Comparison of ENCODE assay signal across 21 cellular contexts in genomic region chr2:164890533-164890932, GRCh38. TPM values are rescaled to one million over a fixed set of nuclear protein-coding genes. Genes with fewer than 3 reads are reported as not detected.
A peak's percentile ranks its signal among the peaks of the same experiment; 100 is the strongest.
DNase-seq lines count a peak whose midpoint lies in the region; ATAC-seq, FAIRE-seq and TF ChIP-seq lines count a peak whose summit lies in the region.
"Had no signal": no experiment of that assay in that cellular context is flagged by ENCODE, and none has a peak within 500 bp of the region (broad histone marks: within the 10 kb centered on the region; RNA-seq: fewer than 3 reads in every experiment).

No MANE protein-coding gene starts in this region.

- H3K4me1 ChIP-seq in DND-41 (ENCODE audit: insufficient read depth, low read length) (peaks cover 9% of the 10 kb centered on the region), PC-3 (ENCODE audit: insufficient read depth, low read length) (no peaks in the 10 kb centered on the region)
- H3K4me1 ChIP-seq: psoas muscle had no signal

- BruUV-seq in PC-3 (replicated peaks; lab: Mats Ljungman, UMichigan): no TSS peak

- H3K27ac ChIP-seq in DND-41 (ENCODE audit: low read length) (no peak overlapping the region), brain microvascular endothelial cell (peak overlapping the region; percentile 12), PC-3 (ENCODE audit: low read length) (no peak overlapping the region)
- H3K27ac ChIP-seq: body of pancreas, esophagus muscularis mucosa, psoas muscle had no signal

- H3K9me3 Mint-ChIP-seq in osteocyte (ENCODE audit: unreplicated experiment): no peaks in the 10 kb centered on the region

- H3K79me2 ChIP-seq in DND-41 (ENCODE audit: insufficient read depth, low read length) (no peaks in the 10 kb centered on the region), PC-3 (ENCODE audit: low read length) (no peaks in the 10 kb centered on the region)

- no peak for TF ChIP-seq CTCF in DND-41 (IDR thresholded peaks at IDR 0.05; ENCODE audit: borderline replicate concordance, extremely low read depth, low read length, poor library complexity, severe bottlenecking)
- no peak for TF ChIP-seq CTCF in brain microvascular endothelial cell (IDR thresholded peaks at IDR 0.05; ENCODE audit: low read depth, low read length, missing control alignments)
- no peak for TF ChIP-seq CTCF in osteocyte (IDR thresholded peaks at IDR 0.05)
- no peak for TF ChIP-seq CTCF in PC-3 (conservative IDR thresholded peaks at IDR 0.05; ENCODE audit: low read depth, low read length)

- H3K9me2 ChIP-seq in PC-3 (replicated peaks; ENCODE audit: low read length): no peaks in the 10 kb centered on the region

- in situ Hi-C loops in brain microvascular endothelial cell (cut with HindIII; ENCODE audit: low pct_ligation_motif_present, low sequenced_read_pairs): no loop called here

- TF ChIP-seq POLR2A in GM12891 (IDR thresholded peaks at IDR 0.05; ENCODE audit: low read depth, low read length): no peak

- FAIRE-seq in GM12891 (lab: Jason Lieb, UNC): no peak

- CTCF ChIA-PET in PC-3 (lab: Charles Lee): no interaction called here

- no peak overlapping the region for H3K4me3 ChIP-seq in DND-41 (ENCODE audit: low read depth in 1 of 2, low read length in 2 of 2)
- no peak overlapping the region for H3K4me3 ChIP-seq in brain microvascular endothelial cell (ENCODE audit: low read depth, low read length)
- no peak overlapping the region for H3K4me3 ChIP-seq in PC-3 (ENCODE audit: low read length)
- H3K4me3 ChIP-seq: body of pancreas, dorsolateral prefrontal cortex, esophagus muscularis mucosa, heart left ventricle, psoas muscle had no signal

- no peak overlapping the region for H3K4me3 Mint-ChIP-seq in osteocyte (ENCODE audit: unreplicated experiment)
- H3K4me3 Mint-ChIP-seq: activated CD8-positive, alpha-beta memory T cell treated with anti-CD3 and anti-CD28 coated beads, Interleukin-2, amount 10 ng/mL, durations not matched to agents 7 days and 5 days had no signal

- no peak overlapping the region for H3K4me2 ChIP-seq in DND-41 (ENCODE audit: insufficient read depth, low read length)
- H3K4me2 ChIP-seq in PC-3 (ENCODE audit: low read length): no peak overlapping the region

- H3K27ac Mint-ChIP-seq in osteocyte (ENCODE audit: unreplicated experiment): peak overlapping the region; percentile 56
- H3K27ac Mint-ChIP-seq: activated CD8-positive, alpha-beta memory T cell treated with anti-CD3 and anti-CD28 coated beads, Interleukin-2, amount 10 ng/mL, durations not matched to agents 7 days and 5 days had no signal

- H3F3A ChIP-seq in PC-3 (ENCODE audit: low read length, unreplicated experiment): no peaks in the 10 kb centered on the region

- H3K9me3 ChIP-seq in DND-41 (ENCODE audit: insufficient read depth, low read length, severe bottlenecking) (no peaks in the 10 kb centered on the region), PC-3 (ENCODE audit: low read length) (no peaks in the 10 kb centered on the region)
- H3K9me3 ChIP-seq: body of pancreas, esophagus muscularis mucosa, heart left ventricle, psoas muscle had no signal

- ATAC-seq in DND-41 (ENCODE audit: insufficient read depth, low read depth): 0 out of 3 replicates have a peak, but pooled peaks have one; percentile 47
- no peak for ATAC-seq in PC-3
- ATAC-seq: activated CD4-positive, CD25-positive, alpha-beta regulatory T cell treated with anti-CD3 and anti-CD28 coated beads, Interleukin-2, amount 50 U/mL, for 24 hours; activated CD8-positive, alpha-beta memory T cell treated with anti-CD3 and anti-CD28 coated beads, Interleukin-2, amount 10 ng/mL, durations not matched to agents 7 days and 5 days; body of pancreas; psoas muscle had no signal

- no peaks in the 10 kb centered on the region for H4K20me1 ChIP-seq in DND-41 (ENCODE audit: insufficient read depth, low read length)
- no peaks in the 10 kb centered on the region for H4K20me1 ChIP-seq in PC-3 (ENCODE audit: low read length)

- no peaks in the 10 kb centered on the region for H3K27me3 ChIP-seq in DND-41 (ENCODE audit: insufficient read depth, low read length, poor library complexity)
- H3K27me3 ChIP-seq in brain microvascular endothelial cell (replicated peaks): no peaks in the 10 kb centered on the region
- H3K27me3 ChIP-seq in PC-3 (ENCODE audit: low read length): no peaks in the 10 kb centered on the region
- H3K27me3 ChIP-seq: body of pancreas, dorsolateral prefrontal cortex, esophagus muscularis mucosa, heart left ventricle had no signal

- no peak for DNase-seq in DND-41
- DNase-seq in NCI-H2171 (lab: John Stamatoyannopoulos, UW): peak; percentile 30
- peak; percentile 72 for DNase-seq in brain microvascular endothelial cell
- no peak for DNase-seq in osteocyte (ENCODE audit: extremely low spot score, unreplicated experiment)
- no peak for DNase-seq in NK-92 treated with Interleukin-12 subunit alpha and Interleukin-12 subunit beta, amount 100 ng/mL, for 24 hours (lab: John Stamatoyannopoulos, UW)
- DNase-seq in hippocampal formation (lab: John Stamatoyannopoulos, UW): no peak
- no peak for DNase-seq in PC-3
- no peak for DNase-seq in GM12891 (ENCODE audit: insufficient read length, low spot score)
- DNase-seq: activated CD8-positive, alpha-beta memory T cell treated with anti-CD3 and anti-CD28 coated beads, Interleukin-2, amount 10 ng/mL, durations not matched to agents 7 days and 5 days; activated gamma-delta T cell treated with Interleukin-2 at 50 U/mL for 16 hours; AML-193; body of pancreas; dorsolateral prefrontal cortex; heart left ventricle; left cardiac atrium; NCI-H1417; NCI-H446 treated with DMSO at 0.1 percent for 48 hours; psoas muscle; substantia nigra had no signal

- POLR2A ChIA-PET in PC-3 (lab: Charles Lee; ENCODE audit: unreplicated experiment): no interaction called here

- H2AFZ ChIP-seq in DND-41 (ENCODE audit: low read depth, low read length): no peak overlapping the region
- no peak overlapping the region for H2AFZ ChIP-seq in PC-3 (ENCODE audit: low read length)

- H3K27me3 Mint-ChIP-seq in osteocyte (ENCODE audit: unreplicated experiment): no peaks in the 10 kb centered on the region

- no peaks in the 10 kb centered on the region for H3K36me3 Mint-ChIP-seq in osteocyte (ENCODE audit: unreplicated experiment)
- H3K36me3 Mint-ChIP-seq: activated CD8-positive, alpha-beta memory T cell treated with anti-CD3 and anti-CD28 coated beads, Interleukin-2, amount 10 ng/mL, durations not matched to agents 7 days and 5 days had no signal

- no peak overlapping the region for H3K9ac ChIP-seq in DND-41 (ENCODE audit: low read depth, low read length)
- no peak overlapping the region for H3K9ac ChIP-seq in PC-3 (ENCODE audit: low read length)

- H3K36me3 ChIP-seq in DND-41 (ENCODE audit: insufficient read depth, low read length) (no peaks in the 10 kb centered on the region), brain microvascular endothelial cell (replicated peaks) (no peaks in the 10 kb centered on the region), PC-3 (ENCODE audit: low read depth, low read length) (no peaks in the 10 kb centered on the region)
- H3K36me3 ChIP-seq: esophagus muscularis mucosa, heart left ventricle had no signal

- intact Hi-C loops in PC-3 (cut with micrococcal nuclease): no loop called here

- H3K4me1 Mint-ChIP-seq in osteocyte (ENCODE audit: unreplicated experiment): peaks cover 28% of the 10 kb centered on the region
- H3K4me1 Mint-ChIP-seq: activated CD8-positive, alpha-beta memory T cell treated with anti-CD3 and anti-CD28 coated beads, Interleukin-2, amount 10 ng/mL, durations not matched to agents 7 days and 5 days had no signal

TF ChIP-seq in GM12891, 5 proteins besides CTCF, POLR2A, EP300 and RAD21:
- TF ChIP-seq POLR2AphosphoS5 (IDR thresholded peaks at IDR 0.05; ENCODE audit: low read depth, low read length): no peak
- no peak for TF ChIP-seq SPI1 (IDR thresholded peaks at IDR 0.05; ENCODE audit: low read depth, low read length)
- TF ChIP-seq PAX5 (IDR thresholded peaks at IDR 0.05; ENCODE audit: insufficient read depth, low read length, severe bottlenecking): no peak
- TF ChIP-seq POU2F2 (IDR thresholded peaks at IDR 0.05; ENCODE audit: low read depth, low read length): no peak
- TF ChIP-seq TAF1 (IDR thresholded peaks at IDR 0.05; ENCODE audit: low read depth, low read length): no peak

RNA-seq across cellular contexts. Expression of gene COBLL1, which starts 48.9 kb away (rescaled TPM):
- total RNA-seq in osteocyte: 8.9 and 11.3 TPM in 2 replicates
- total RNA-seq in PC-3 (2014; rRNA removed): 3.6 and 4.3 TPM in 2 replicates
- polyA plus RNA-seq in GM12891 (2012; ENCODE audit: low read depth, missing spikeins): not detected
- total RNA-seq: activated CD8-positive, alpha-beta memory T cell treated with anti-CD3 and anti-CD28 coated beads, Interleukin-2, amount 10 ng/mL, durations not matched to agents 7 days and 5 days had no signal

Comparison
In these comparisons a context has a peak if more than half of its experiments do, and no peak if none do; other contexts are left out.
1. DNase-seq: peak in NCI-H2171 (single experiment) and brain microvascular endothelial cell (single experiment); none in DND-41 (single experiment), osteocyte (single experiment), NK-92 treated with Interleukin-12 subunit alpha and Interleukin-12 subunit beta, amount 100 ng/mL, for 24 hours (single experiment), hippocampal formation (0 of 2), PC-3 (single experiment) and GM12891 (single experiment).